In genomic region chr9:127917603-127918002, GRCh38 we compare ENCODE assay signal across 8 cellular contexts. TPM values are rescaled to one million over a fixed set of nuclear protein-coding genes. Genes with fewer than 3 reads are reported as not detected.
DNase-seq lines count a peak whose midpoint lies in the region; ATAC-seq and TF ChIP-seq lines count a peak whose summit lies in the region.

No MANE protein-coding gene starts in this region.

- DNase-seq in BE2C (no peak), T-cell (no peak), mesenchymal stem cell (no peak), foreskin fibroblast (no peak)
- DNase-seq in activated effector memory CD4-positive, alpha-beta T cell treated with Interleukin-2 at 50 U/mL for 16 hours: no peak

- no peak overlapping the region for H3K23ac ChIP-seq in mesenchymal stem cell (ENCODE audit: low read length in 2 of 2)

- CTCF ChIA-PET in T-cell (lab: Charles Lee): interaction anchor here (0.7 to 2.6 kb wide), 5 partner anchors 11 to 1111 kb away, joined by 3 to 14 read pairs (median 7); partner anchors contain the start of genes PIP5KL1 (in 1 of the 2) and TOR2A (in 1 of the 2)

- no peak overlapping the region for H2BK5ac ChIP-seq in mesenchymal stem cell (ENCODE audit: low read depth, low read length, poor library complexity, severe bottlenecking)

- peak overlapping the region; percentile 52 for H4K91ac ChIP-seq in mesenchymal stem cell (ENCODE audit: low read length)

- no peak overlapping the region for H2AFZ ChIP-seq in mesenchymal stem cell (ENCODE audit: low read depth, low read length)

- H3K27ac ChIP-seq in mesenchymal stem cell (ENCODE audit: low read length, poor library complexity, severe bottlenecking): no peak overlapping the region

- H3K4me1 ChIP-seq in BE2C: peaks cover 27% of the 10 kb centered on the region
- peaks cover 42% of the 10 kb centered on the region for H3K4me1 ChIP-seq in mesenchymal stem cell (ENCODE audit: control insufficient read depth, insufficient read depth, low read depth, low read length)

- H3K4me1 Mint-ChIP-seq in T-cell: peaks cover 43 to 65% (median 50%) of the 10 kb centered on the region in 3 donors

- 82% methylated on average over 6 of the region's 6 CpGs for WGBS in mesenchymal stem cell

- peaks cover 10% of the 10 kb centered on the region for H3K36me3 Mint-ChIP-seq in T-cell

- H3K79me1 ChIP-seq in mesenchymal stem cell (replicated peaks; ENCODE audit: low read length, poor library complexity, severe bottlenecking): peaks cover 24% of the 10 kb centered on the region

- peak overlapping the region; percentile 47 for H2AK5ac ChIP-seq in mesenchymal stem cell (ENCODE audit: low read length, severe bottlenecking)

- H3K9me3 Mint-ChIP-seq in T-cell: no peaks in the 10 kb centered on the region

- H3K27me3 Mint-ChIP-seq in T-cell: no peaks in the 10 kb centered on the region

- H3K14ac ChIP-seq in mesenchymal stem cell (ENCODE audit: low read length in 2 of 2): no peak overlapping the region

- H3K4me2 ChIP-seq in mesenchymal stem cell (ENCODE audit: low read length, poor library complexity, severe bottlenecking): no peak overlapping the region

- H3K4me3 Mint-ChIP-seq in T-cell: peak overlapping the region; percentile 34 to 81 (median 72)

- H3K36me3 ChIP-seq in BE2C: no peaks in the 10 kb centered on the region
- peaks cover 19 to 20% of the 10 kb centered on the region in 2 experiments for H3K36me3 ChIP-seq in mesenchymal stem cell (ENCODE audit: control insufficient read depth in 1 of 2, insufficient read depth in 2 of 2, low read depth in 1 of 2, low read length in 2 of 2)

- peak overlapping the region; percentile 73 for H3K9ac ChIP-seq in mesenchymal stem cell (ENCODE audit: low read length)

- H2BK120ac ChIP-seq in mesenchymal stem cell (ENCODE audit: low read depth, low read length): no peak overlapping the region

- peak overlapping the region; percentile 23 to 94 for H2BK12ac ChIP-seq in mesenchymal stem cell (ENCODE audit: low read length in 2 of 2)

- TF ChIP-seq CTCF in BE2C (IDR thresholded peaks at IDR 0.05; ENCODE audit: low read depth, low read length): no peak
- no peak for TF ChIP-seq CTCF in foreskin fibroblast (IDR thresholded peaks at IDR 0.05; ENCODE audit: low read depth, low read length)

- H3K18ac ChIP-seq in mesenchymal stem cell (ENCODE audit: low read depth in 1 of 2, low read length in 2 of 2): peak overlapping the region in 1 of 2 experiments; percentile 46

- no peak overlapping the region for H2BK15ac ChIP-seq in mesenchymal stem cell (ENCODE audit: low read depth, poor library complexity, severe bottlenecking)

- H3K9me3 ChIP-seq in BE2C: no peaks in the 10 kb centered on the region
- no peaks in the 10 kb centered on the region for H3K9me3 ChIP-seq in mesenchymal stem cell (ENCODE audit: control insufficient read depth, low read length)

- ATAC-seq in GM21390 (IDR thresholded peaks at IDR 0.05; ENCODE audit: unreplicated experiment): peak; percentile 29
- ATAC-seq in T-cell (replicated peaks in 1 of 4): no peak
- no peak for ATAC-seq in HG02763 (IDR thresholded peaks at IDR 0.05; ENCODE audit: unreplicated experiment)
- ATAC-seq in GM21825 (IDR thresholded peaks at IDR 0.05; ENCODE audit: unreplicated experiment): no peak

- H3K27me3 ChIP-seq in BE2C: peaks cover 4% of the 10 kb centered on the region; the same call in 1 of the 2 replicates
- H3K27me3 ChIP-seq in mesenchymal stem cell (ENCODE audit: control insufficient read depth in 1 of 2, insufficient read depth in 1 of 2, low read length in 2 of 2): no peaks in the 10 kb centered on the region

- H3K4me3 ChIP-seq in BE2C (ENCODE audit: low read depth, low read length) (peak overlapping the region; percentile 43), mesenchymal stem cell (ENCODE audit: insufficient read depth in 1 of 2, low read depth in 1 of 2, low read length in 2 of 2) (peak overlapping the region in 1 of 2 experiments; percentile 66), foreskin fibroblast (ENCODE audit: low read depth in 1 of 2, low read length in 2 of 2) (no peak overlapping the region)

- peak overlapping the region; percentile 57 to 83 for H3K27ac Mint-ChIP-seq in T-cell

- POLR2A ChIA-PET in T-cell (lab: Charles Lee): interaction anchor here (0.5 to 2.0 kb wide), 3 partner anchors 11 to 1263 kb away, joined by 3 to 15 read pairs (median 3); no protein-coding TSS in a partner anchor

- peak overlapping the region; percentile 56 for H4K8ac ChIP-seq in mesenchymal stem cell (ENCODE audit: low read length)

- H3K4ac ChIP-seq in mesenchymal stem cell (ENCODE audit: low read depth in 1 of 2, low read length in 2 of 2): peak overlapping the region in 1 of 2 experiments; percentile 40

RNA-seq across cellular contexts. Expression of gene ST6GALNAC4, which starts 0.8 kb away (rescaled TPM):
- 39.4 TPM for polyA plus RNA-seq in BE2C (2012; ENCODE audit: insufficient read depth, insufficient read length, low read depth)
- 10 to 100 TPM; 24.9 to 40.7 (median 35.1) TPM for total RNA-seq in T-cell
- polyA plus RNA-seq in mesenchymal stem cell (2013, experiment 1 of 2): 32.1 TPM
- 29.4 TPM for polyA plus RNA-seq in mesenchymal stem cell (2013, experiment 2 of 2)

RNA-seq across cellular contexts. Expression of gene PIP5KL1, which starts 13.0 kb away (rescaled TPM):
- 0.74 TPM for polyA plus RNA-seq in BE2C (2012; ENCODE audit: insufficient read depth, insufficient read length, low read depth)
- 1 to 10 TPM in 4 of 5 donors, under 1 TPM in 1; 0.99 to 5.6 (median 2.6) TPM for total RNA-seq in T-cell
- polyA plus RNA-seq in mesenchymal stem cell (2013, experiment 1 of 2): 2.0 TPM
- 1.8 TPM for polyA plus RNA-seq in mesenchymal stem cell (2013, experiment 2 of 2)

RNA-seq across cellular contexts. Expression of gene ST6GALNAC6, which starts 18.2 kb away (rescaled TPM):
- 40.4 TPM for polyA plus RNA-seq in BE2C (2012; ENCODE audit: insufficient read depth, insufficient read length, low read depth)
- 100 to 1,000 TPM in 2 of 5 donors, 10 to 100 TPM in 3; 73.0 to 123 (median 86.3) TPM for total RNA-seq in T-cell
- polyA plus RNA-seq in mesenchymal stem cell (2013, experiment 1 of 2): 45.2 TPM
- 45.9 TPM for polyA plus RNA-seq in mesenchymal stem cell (2013, experiment 2 of 2)

RNA-seq across cellular contexts. Expression of gene DPM2, which starts 20.1 kb away (rescaled TPM):
- polyA plus RNA-seq in BE2C (2012; ENCODE audit: insufficient read depth, insufficient read length, low read depth): 137 TPM
- 10 to 100 TPM; 32.3 to 66.5 (median 60.5) TPM for total RNA-seq in T-cell
- polyA plus RNA-seq in mesenchymal stem cell (2013, experiment 1 of 2): 29.7 TPM
- 30.1 TPM for polyA plus RNA-seq in mesenchymal stem cell (2013, experiment 2 of 2)

RNA-seq across cellular contexts. Expression of gene AK1, which starts 40.1 kb away (rescaled TPM):
- polyA plus RNA-seq in BE2C (2012; ENCODE audit: insufficient read depth, insufficient read length, low read depth): 236 TPM
- total RNA-seq in T-cell: 10 to 100 TPM; 40.5 to 54.9 (median 50.4) TPM
- polyA plus RNA-seq in mesenchymal stem cell (2013, experiment 1 of 2): 127 TPM
- 132 TPM for polyA plus RNA-seq in mesenchymal stem cell (2013, experiment 2 of 2)
